In the genomic region with DNA sequence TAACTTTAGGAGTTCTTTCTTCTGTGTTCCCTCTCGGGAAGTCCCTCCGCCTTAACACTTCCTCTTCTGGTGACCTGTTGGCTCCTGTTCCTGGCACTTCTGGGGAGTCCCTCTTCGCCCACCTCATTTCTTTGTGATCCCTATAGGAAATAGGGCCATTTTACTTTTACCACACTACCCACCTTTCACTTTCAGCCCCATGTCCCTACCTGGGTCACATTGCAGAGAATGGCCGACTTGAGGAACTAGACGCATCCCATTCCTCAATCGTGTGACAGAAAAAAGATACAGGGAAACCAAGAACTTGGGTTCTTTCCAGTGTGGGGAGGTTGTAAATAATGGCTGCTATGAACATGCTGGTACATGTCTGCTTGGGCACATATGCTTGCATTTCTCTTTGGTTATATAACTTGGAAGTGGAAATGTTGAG, we compare ENCODE assay signal across 9 cellular contexts. TPM values are rescaled to one million over a fixed set of nuclear protein-coding genes. Genes with fewer than 3 reads are reported as not detected.
A peak's percentile ranks its signal among the peaks of the same experiment; 100 is the strongest.
DNase-seq lines count a peak whose midpoint lies in the region; ATAC-seq and TF ChIP-seq lines count a peak whose summit lies in the region.
"Had no signal": no experiment of that assay in that cellular context is flagged by ENCODE, and none has a peak within 500 bp of the region (broad histone marks: within the 10 kb centered on the region; RNA-seq: fewer than 3 reads in every experiment).

No MANE protein-coding gene starts in this region.

- H3K4me3 ChIP-seq in OCI-LY7 (ENCODE audit: low read depth, low read length, poor library complexity, severe bottlenecking) (peak overlapping the region; percentile 2), body of pancreas (no peak overlapping the region)

- POLR2A ChIA-PET in OCI-LY7 (lab: Charles Lee): interaction anchor here (1.6 to 2.8 kb wide), 3 partner anchors 10 to 30 kb away, joined by 7 to 16 read pairs (median 9); no protein-coding TSS in a partner anchor

- H3K9me3 ChIP-seq in OCI-LY7 (ENCODE audit: low read length) (peaks cover 25% of the 10 kb centered on the region; the same call in 1 of the 2 replicates), body of pancreas (no peaks in the 10 kb centered on the region)

- H3K4me1 ChIP-seq in OCI-LY7 (ENCODE audit: insufficient read depth, low read length, poor library complexity, severe bottlenecking) (peaks cover 54% of the 10 kb centered on the region), body of pancreas (no peaks in the 10 kb centered on the region)

- BruUV-seq in OCI-LY7 (replicated peaks; lab: Mats Ljungman, UMichigan): no TSS peak

- peak; percentile 72 for DNase-seq in DMS 273 (lab: John Stamatoyannopoulos, UW; ENCODE audit: unreplicated experiment)
- no peak for DNase-seq in OCI-LY7 (ENCODE audit: low spot score)
- DNase-seq in iPS-NIHi7 (ENCODE audit: extremely low spot score): peak; percentile 4
- no peak for DNase-seq in inferior parietal cortex (ENCODE audit: extremely low spot score)
- DNase-seq in body of pancreas: no peak
- DNase-seq in T-helper 9 cell: no peak
- DNase-seq: NCI-H526 treated with DMSO at 0.1 percent for 48 hours had no signal

- H3K27me3 ChIP-seq in body of pancreas: no peaks in the 10 kb centered on the region

- ATAC-seq in GM18870 (IDR thresholded peaks at IDR 0.05; ENCODE audit: unreplicated experiment): peak; percentile 33
- no peak for ATAC-seq in body of pancreas
- no peak for ATAC-seq in GM21390 (IDR thresholded peaks at IDR 0.05; ENCODE audit: unreplicated experiment)

- H3K4me2 ChIP-seq in OCI-LY7 (ENCODE audit: low read length): peak overlapping the region; percentile 29

- H2AFZ ChIP-seq in OCI-LY7 (ENCODE audit: low read length): no peak overlapping the region

- CTCF ChIA-PET in OCI-LY7 (lab: Charles Lee; ENCODE audit: unreplicated experiment): no interaction called here

- H4K20me1 ChIP-seq in OCI-LY7 (ENCODE audit: insufficient read depth, low read length): no peaks in the 10 kb centered on the region

- WGBS in body of pancreas, 2 donors: 59 to 68% methylated on average over 6 of the region's 6 CpGs

- TF ChIP-seq POLR2A in body of pancreas (IDR thresholded peaks at IDR 0.05): no peak

- no peak overlapping the region for H3K27ac ChIP-seq in OCI-LY7 (ENCODE audit: low read depth, low read length, poor library complexity, severe bottlenecking)
- H3K27ac ChIP-seq in body of pancreas: no peak overlapping the region

- intact Hi-C loops in OCI-LY7 (cut with micrococcal nuclease; ENCODE audit: unreplicated experiment): no loop called here
- intact Hi-C loops in body of pancreas (cut with DNase I): no loop called here

- H3K9me2 ChIP-seq in OCI-LY7 (ENCODE audit: insufficient read depth, low read length): no peaks in the 10 kb centered on the region

- peaks cover 51% of the 10 kb centered on the region for H3K79me2 ChIP-seq in OCI-LY7 (ENCODE audit: insufficient read depth, low read depth, low read length)

- peaks cover 44% of the 10 kb centered on the region for H3K36me3 ChIP-seq in OCI-LY7 (ENCODE audit: insufficient read depth, low read length)
- H3K36me3 ChIP-seq in body of pancreas (replicated peaks in 1 of 2; ENCODE audit: insufficient read depth in 1 of 2, low read depth in 2 of 2): no peaks in the 10 kb centered on the region

- TF ChIP-seq CTCF in OCI-LY7 (conservative IDR thresholded peaks at IDR 0.05; ENCODE audit: low read length): no peak
- no peak for TF ChIP-seq CTCF in body of pancreas (IDR thresholded peaks at IDR 0.05)

RNA-seq across cellular contexts. Expression of gene IL21R, which starts 6.6 kb away (rescaled TPM):
- 10.0 and 10.9 TPM in 2 replicates for total RNA-seq in OCI-LY7 (2014; rRNA removed; shearing (Covaris generic))
- 36.7 and 47.0 TPM in 2 replicates for total RNA-seq in OCI-LY7 (2022)
- under 1 TPM in 1 of 2 donors, not detected in 1; 0.26 TPM for total RNA-seq in body of pancreas

Comparison
In these comparisons a context has a peak if more than half of its experiments do, and no peak if none do; other contexts are left out.
1. DNase-seq: peak in DMS 273 (single experiment) and iPS-NIHi7 (single experiment); none in OCI-LY7 (single experiment), inferior parietal cortex (single experiment), body of pancreas (0 of 4) and T-helper 9 cell (single experiment).
2. RNA of gene IL21R, which starts 6.6 kb away (total RNA-seq): 10.0 to 47.0 TPM in OCI-LY7; 0.26 TPM in body of pancreas; every median in the first group is over 4 times any median in the second.